ENCODE assay signal across 27 cellular contexts in the genomic region with DNA sequence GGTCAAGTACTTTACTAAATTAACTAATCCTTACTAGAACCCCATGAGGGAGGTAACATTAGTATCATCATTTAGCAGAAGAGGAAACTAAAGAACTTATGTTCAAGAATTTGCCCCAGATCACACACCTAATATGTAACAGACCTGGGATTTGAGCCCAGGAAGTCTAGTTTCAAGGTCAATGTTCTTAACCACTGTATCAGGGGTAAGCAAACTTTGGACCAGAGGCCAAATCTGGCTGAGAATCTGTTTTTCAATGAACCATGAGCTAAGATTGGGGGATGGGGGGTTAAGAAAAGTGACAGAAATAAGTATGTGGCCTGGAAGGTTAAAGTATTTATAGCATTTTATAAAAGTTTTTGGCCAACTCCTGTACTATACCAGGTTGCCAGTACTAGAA.
"Had no signal": no experiment of that assay in that cellular context is flagged by ENCODE, and none has a peak within 500 bp of the region (broad histone marks: within the 10 kb centered on the region; RNA-seq: fewer than 3 reads in every experiment).

No MANE protein-coding gene starts in this region.

- DNase-seq: dermis blood vessel endothelial cell; dorsolateral prefrontal cortex; effector CD8-positive, alpha-beta T cell; effector memory CD8-positive, alpha-beta T cell; endodermal cell; erythroblast; esophagus squamous epithelium; foreskin fibroblast; foreskin melanocyte; gastrocnemius medialis; glutamatergic neuron; head of caudate nucleus; heart right ventricle; hippocampal formation; left cardiac atrium; left ventricle myocardium inferior; lower lobe of right lung; mesenchymal stem cell; mucosa of descending colon; naive B cell had no signal

- H3K27ac ChIP-seq: coronary artery, dorsolateral prefrontal cortex, epithelial cell of prostate, esophagus squamous epithelium, gastrocnemius medialis, heart right ventricle, left ventricle myocardium inferior, lower lobe of right lung had no signal

- H3K27me3 ChIP-seq: dorsolateral prefrontal cortex, esophagus squamous epithelium, gastrocnemius medialis, heart right ventricle had no signal

- FAIRE-seq: colon, endometrium, islet of Langerhans, keratinocyte had no signal

- H3K4me1 ChIP-seq: esophagus squamous epithelium, gastrocnemius medialis, heart right ventricle, left ventricle myocardium inferior, lower lobe of right lung had no signal

- ATAC-seq: effector memory CD8-positive, alpha-beta T cell; esophagus mucosa; gastrocnemius medialis; heart right ventricle; left cardiac atrium; lower lobe of right lung; mucosa of descending colon had no signal

- H3K4me3 ChIP-seq: coronary artery, dorsolateral prefrontal cortex, esophagus squamous epithelium, gastrocnemius medialis, heart right ventricle, left ventricle myocardium inferior, lower lobe of right lung, mucosa of descending colon had no signal

- H3K36me3 ChIP-seq: gastrocnemius medialis, heart right ventricle, left ventricle myocardium inferior, lower lobe of right lung had no signal

- H3K9me3 ChIP-seq: gastrocnemius medialis had no signal
